Comparison of ENCODE assay signal across 21 cellular contexts in the genomic region with DNA sequence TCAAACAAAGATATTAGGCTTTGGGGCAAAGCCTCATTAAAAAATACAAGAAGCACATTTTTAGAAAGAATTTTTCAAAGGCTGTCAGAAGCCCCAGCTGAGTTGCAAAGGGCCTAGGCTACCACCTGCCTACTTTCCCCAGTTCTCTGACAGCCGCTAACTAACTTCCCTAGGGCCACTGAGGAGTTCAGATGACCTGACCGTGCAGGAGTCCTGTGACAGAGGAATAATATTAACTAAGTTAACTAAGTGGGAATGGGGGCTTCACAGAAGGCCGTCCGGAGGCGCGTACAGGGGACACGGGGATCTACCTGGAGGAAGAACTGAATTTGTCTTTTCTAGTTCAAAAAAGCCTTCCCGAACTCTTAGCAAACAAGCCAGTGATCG. TPM values are rescaled to one million over a fixed set of nuclear protein-coding genes. Genes with fewer than 3 reads are reported as not detected.
DNase-seq lines count a peak whose midpoint lies in the region; ATAC-seq and TF ChIP-seq lines count a peak whose summit lies in the region.
"Had no signal": no experiment of that assay in that cellular context is flagged by ENCODE, and none has a peak within 500 bp of the region (broad histone marks: within the 10 kb centered on the region; RNA-seq: fewer than 3 reads in every experiment).

No MANE protein-coding gene starts in this region.

- no peaks in the 10 kb centered on the region for H4K20me1 ChIP-seq in smooth muscle cell (ENCODE audit: low read depth)

- H3K4me3 ChIP-seq in HUES48 (ENCODE audit: low read depth, low read length): peak overlapping the region; percentile 73
- H3K4me3 ChIP-seq in ectodermal cell (ENCODE audit: insufficient read depth, low read depth, low read length): peak overlapping the region; percentile 42
- peak overlapping the region; percentile 35 for H3K4me3 ChIP-seq in mesodermal cell (ENCODE audit: extremely low read depth, insufficient read depth, low read length, poor library complexity, severe bottlenecking)
- peak overlapping the region; percentile 40 for H3K4me3 ChIP-seq in smooth muscle cell
- H3K4me3 ChIP-seq: SJCRH30 had no signal

- no peak overlapping the region for H2AFZ ChIP-seq in smooth muscle cell (ENCODE audit: low read depth)

- no peak overlapping the region for H3K27ac ChIP-seq in HUES48 (ENCODE audit: low read depth, low read length)
- no peak overlapping the region for H3K27ac ChIP-seq in ectodermal cell (ENCODE audit: insufficient read depth, low read depth, low read length, poor library complexity, severe bottlenecking)
- no peak overlapping the region for H3K27ac ChIP-seq in mesodermal cell (ENCODE audit: low read depth, low read length, severe bottlenecking)
- H3K27ac ChIP-seq in smooth muscle cell (ENCODE audit: low read depth): no peak overlapping the region
- H3K27ac ChIP-seq: SJCRH30, tibial artery had no signal

- H3K9ac ChIP-seq in HUES48 (ENCODE audit: low read depth, low read length) (no peak overlapping the region), smooth muscle cell (ENCODE audit: low read depth) (no peak overlapping the region)

- no peaks in the 10 kb centered on the region for H3K36me3 ChIP-seq in HUES48 (ENCODE audit: control insufficient read depth, insufficient read depth, low read length)
- H3K36me3 ChIP-seq in ectodermal cell (ENCODE audit: control insufficient read depth, insufficient read depth, low read length): no peaks in the 10 kb centered on the region
- H3K36me3 ChIP-seq in mesodermal cell (ENCODE audit: control insufficient read depth, insufficient read depth, low read length): no peaks in the 10 kb centered on the region
- no peaks in the 10 kb centered on the region for H3K36me3 ChIP-seq in smooth muscle cell (ENCODE audit: low read depth)
- H3K36me3 ChIP-seq: SJCRH30, tibial artery had no signal

- WGBS in ectodermal cell, 2 experiments: 27 to 28% methylated on average over 9 of the region's 9 CpGs
- WGBS in mesodermal cell (ENCODE audit: insufficient coverage in 2 of 2), 2 experiments: 11 to 38% methylated on average over 7 to 9 of the region's 9 CpGs
- 29% methylated on average over 9 of the region's 9 CpGs for WGBS in smooth muscle cell (ENCODE audit: low lambda C conversion rate)

- H3K79me2 ChIP-seq in smooth muscle cell (ENCODE audit: low read depth): no peaks in the 10 kb centered on the region

- no peaks in the 10 kb centered on the region for H3K9me3 ChIP-seq in HUES48 (ENCODE audit: control insufficient read depth, insufficient read depth, low read length)
- H3K9me3 ChIP-seq in ectodermal cell (ENCODE audit: control insufficient read depth, low read length): no peaks in the 10 kb centered on the region
- H3K9me3 ChIP-seq in mesodermal cell (ENCODE audit: control insufficient read depth, low read length): no peaks in the 10 kb centered on the region
- H3K9me3 ChIP-seq in smooth muscle cell (replicated peaks; ENCODE audit: low read depth): no peaks in the 10 kb centered on the region
- H3K9me3 ChIP-seq: SJCRH30, tibial artery had no signal

- H3F3A ChIP-seq in smooth muscle cell (ENCODE audit: low read depth): no peaks in the 10 kb centered on the region

- H3K4me2 ChIP-seq in smooth muscle cell: peak overlapping the region; percentile 80

- DNase-seq in smooth muscle cell (lab: John Stamatoyannopoulos, UW; ENCODE audit: unreplicated experiment) (no peak), NCI-H2227 treated with DMSO at 0.1 percent for 48 hours (lab: John Stamatoyannopoulos, UW) (no peak), NCI-H510A (lab: John Stamatoyannopoulos, UW) (no peak), NCI-H526 (lab: John Stamatoyannopoulos, UW) (no peak)
- DNase-seq: activated CD4-positive, alpha-beta T cell treated with anti-CD3 and anti-CD28 coated beads for 4 hours; activated T-cell treated with anti-CD3 and anti-CD28 coated beads for 4 hours; DMS79 treated with DMSO at 0.1 percent for 48 hours; erythroblast; left cardiac atrium; NCI-H2029 treated with DMSO at 0.1 percent for 48 hours; NCI-H524; OCI-M1; SJCRH30; T1000; tibial artery had no signal

- H3K27me3 ChIP-seq in HUES48 (ENCODE audit: control insufficient read depth, insufficient read depth, low read length) (peaks cover 47% of the 10 kb centered on the region), ectodermal cell (ENCODE audit: control insufficient read depth, insufficient read depth, low read length, poor library complexity, severe bottlenecking) (peaks cover 46% of the 10 kb centered on the region), smooth muscle cell (ENCODE audit: low read depth) (peaks cover 68% of the 10 kb centered on the region)
- H3K27me3 ChIP-seq: SJCRH30 had no signal

- no peak for ATAC-seq in HG03095 (IDR thresholded peaks at IDR 0.05; ENCODE audit: unreplicated experiment)
- ATAC-seq: HepG2 had no signal

- H3K4me1 ChIP-seq in HUES48 (ENCODE audit: control insufficient read depth, insufficient read depth, low read length) (no peaks in the 10 kb centered on the region), ectodermal cell (ENCODE audit: control insufficient read depth, insufficient read depth, low read length) (no peaks in the 10 kb centered on the region), mesodermal cell (ENCODE audit: control insufficient read depth, insufficient read depth, low read length, poor library complexity, severe bottlenecking) (no peaks in the 10 kb centered on the region), smooth muscle cell (ENCODE audit: low read depth) (no peaks in the 10 kb centered on the region)
- H3K4me1 ChIP-seq: SJCRH30 had no signal

- no peak for TF ChIP-seq CTCF in smooth muscle cell (IDR thresholded peaks at IDR 0.05; ENCODE audit: borderline replicate concordance, insufficient read depth, poor library complexity, severe bottlenecking)

RNA-seq across cellular contexts. Expression of gene MCHR2, which starts 0.9 kb away (rescaled TPM):
- polyA plus RNA-seq in ectodermal cell (2013, experiment 1 of 4): not detected
- not detected for polyA plus RNA-seq in ectodermal cell (2013, experiment 2 of 4)
- polyA plus RNA-seq in ectodermal cell (2013, experiment 3 of 4): not detected
- not detected for polyA plus RNA-seq in ectodermal cell (2013, experiment 4 of 4)
- polyA plus RNA-seq in mesodermal cell (2013, experiment 1 of 2): not detected
- polyA plus RNA-seq in mesodermal cell (2013, experiment 2 of 2): not detected
- total RNA-seq in smooth muscle cell: not detected in 2 replicates
- not detected in 2 replicates for polyA plus RNA-seq in smooth muscle cell
- total RNA-seq: HepG2, left cardiac atrium, renal cortical epithelial cell, SJCRH30 had no signal
- polyA plus RNA-seq: HepG2 had no signal
